ENCODE assay signal across 21 cellular contexts in the genomic region with DNA sequence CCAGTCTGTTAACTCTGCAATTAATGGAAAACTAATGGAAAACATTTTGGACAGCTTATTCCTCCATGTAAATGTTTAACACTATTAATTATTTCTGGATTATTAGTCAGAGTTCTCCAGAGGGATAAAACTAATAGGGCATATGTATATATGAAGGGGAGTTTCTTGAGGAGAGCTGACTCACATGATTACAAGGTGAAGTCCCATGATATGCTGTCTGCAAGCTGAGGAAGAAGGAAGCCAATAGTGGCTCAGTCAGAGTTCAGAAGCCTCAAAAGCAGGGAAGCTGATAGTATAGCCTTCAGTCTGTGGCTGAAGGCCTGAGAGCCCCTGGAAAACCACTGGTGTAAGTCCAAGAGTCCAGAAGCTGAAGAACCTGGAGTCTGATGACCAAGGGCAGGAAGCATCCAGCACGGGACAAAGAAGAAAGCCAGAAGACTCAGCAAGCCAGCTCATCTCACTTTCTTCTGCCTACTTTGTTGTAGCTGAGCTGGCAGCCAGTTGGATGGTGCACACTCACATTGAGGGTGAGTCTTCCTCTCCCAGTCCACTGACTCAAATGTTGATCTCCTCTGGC.
"Had no signal": no experiment of that assay in that cellular context is flagged by ENCODE, and none has a peak within 500 bp of the region (broad histone marks: within the 10 kb centered on the region; RNA-seq: fewer than 3 reads in every experiment).

No MANE protein-coding gene starts in this region.

- H3K36me3 Mint-ChIP-seq: naive B cell; stimulated activated effector memory CD8-positive, alpha-beta T cell treated with anti-CD3 and anti-CD28 coated beads, Interleukin-12 subunit alpha, Interleukin-12 subunit beta, amount 100 ng/mL, for 72 hours had no signal

- H3K27ac Mint-ChIP-seq: activated CD4-positive, alpha-beta T cell treated with anti-CD3 and anti-CD28 coated beads for 36 hours; activated CD8-positive, alpha-beta T cell treated with anti-CD3 and anti-CD28 coated beads, Interleukin-2, amount 10 ng/mL, durations not matched to agents 7 days and 5 days; naive B cell; stimulated activated effector memory CD8-positive, alpha-beta T cell treated with anti-CD3 and anti-CD28 coated beads, Interleukin-12 subunit alpha, Interleukin-12 subunit beta, amount 100 ng/mL, for 72 hours had no signal

- H3K4me3 ChIP-seq: coronary artery, left lung, thyroid gland, uterus had no signal

- DNase-seq: activated CD4-positive, alpha-beta T cell treated with anti-CD3 and anti-CD28 coated beads for 36 hours; activated CD8-positive, alpha-beta memory T cell treated with anti-CD3 and anti-CD28 coated beads, Interleukin-2, amount 50 U/mL, for 4 hours; activated CD8-positive, alpha-beta T cell treated with anti-CD3 and anti-CD28 coated beads, Interleukin-2, amount 10 ng/mL, durations not matched to agents 7 days and 5 days; activated gamma-delta T cell treated with Interleukin-2 at 50 U/mL for 16 hours; activated T-cell treated with anti-CD3 and anti-CD28 coated beads, Interleukin-2, amount 50 U/mL, for 48 hours; anterior cingulate cortex; brain microvascular endothelial cell; effector CD4-positive, alpha-beta T cell; foreskin fibroblast; glutamatergic neuron; left lung; mammary epithelial cell; naive B cell; stimulated activated CD4-positive, alpha-beta T cell treated with anti-CD3 and anti-CD28 coated beads, Interleukin-12 subunit alpha, Interleukin-12 subunit beta, amount 100 ng/mL, for 4 hours; thyroid gland; uterus had no signal

- H3K4me1 ChIP-seq: left lung, parathyroid adenoma, thyroid gland, uterus had no signal

- H3K27me3 ChIP-seq: brain microvascular endothelial cell, left lung, thyroid gland, uterus had no signal

- H3K27me3 Mint-ChIP-seq: activated CD4-positive, alpha-beta T cell treated with anti-CD3 and anti-CD28 coated beads for 36 hours; central memory CD8-positive, alpha-beta T cell had no signal

- H3K4me3 Mint-ChIP-seq: activated CD4-positive, alpha-beta T cell treated with anti-CD3 and anti-CD28 coated beads for 36 hours; activated CD8-positive, alpha-beta T cell treated with anti-CD3 and anti-CD28 coated beads, Interleukin-2, amount 10 ng/mL, durations not matched to agents 7 days and 5 days; central memory CD8-positive, alpha-beta T cell; naive B cell; stimulated activated effector memory CD8-positive, alpha-beta T cell treated with anti-CD3 and anti-CD28 coated beads, Interleukin-12 subunit alpha, Interleukin-12 subunit beta, amount 100 ng/mL, for 72 hours had no signal

- ATAC-seq: activated CD4-positive, alpha-beta T cell treated with anti-CD3 and anti-CD28 coated beads for 36 hours; activated CD8-positive, alpha-beta T cell treated with anti-CD3 and anti-CD28 coated beads, Interleukin-2, amount 10 ng/mL, durations not matched to agents 7 days and 5 days; left lung; stimulated activated effector memory CD8-positive, alpha-beta T cell treated with anti-CD3 and anti-CD28 coated beads, Interleukin-12 subunit alpha, Interleukin-12 subunit beta, amount 100 ng/mL, for 72 hours had no signal

- H3K4me1 Mint-ChIP-seq: activated CD4-positive, alpha-beta T cell treated with anti-CD3 and anti-CD28 coated beads for 36 hours; central memory CD8-positive, alpha-beta T cell; naive B cell; stimulated activated effector memory CD8-positive, alpha-beta T cell treated with anti-CD3 and anti-CD28 coated beads, Interleukin-12 subunit alpha, Interleukin-12 subunit beta, amount 100 ng/mL, for 72 hours had no signal

- H3K36me3 ChIP-seq: brain microvascular endothelial cell, left lung, thyroid gland, uterus had no signal

- H3K9me3 ChIP-seq: left lung, thyroid gland, uterus had no signal

- H3K27ac ChIP-seq: brain microvascular endothelial cell, coronary artery, left lung, parathyroid adenoma, thyroid gland, uterus, VCaP had no signal
